ENCODE assay signal across 1 cellular context in the genomic region with DNA sequence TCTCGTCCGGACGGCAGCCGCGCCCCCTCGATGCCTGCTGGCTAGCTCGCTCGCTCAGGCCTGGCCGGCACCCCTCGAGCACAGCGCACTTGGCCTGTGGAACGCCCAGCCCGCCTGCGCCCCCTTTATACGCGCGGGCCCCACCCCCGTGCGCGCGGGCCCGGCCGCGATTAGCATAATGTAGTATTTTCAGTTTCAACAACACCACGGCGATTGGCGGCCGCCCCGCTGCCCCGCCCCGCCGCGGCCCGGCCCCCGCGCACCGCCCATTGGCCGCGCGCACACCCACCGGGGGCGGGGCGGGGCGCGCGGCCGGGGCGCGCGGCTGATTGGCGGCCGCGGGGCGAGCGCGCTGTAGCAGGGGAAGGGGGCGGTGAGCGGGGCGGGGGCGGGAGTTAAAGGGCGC.
TF ChIP-seq lines count a peak whose summit lies in the region.

A gene (minus strand): TSS at position 100 of the 406 bp plus-strand sequence. CDS start 319 bp downstream, outside the sequence.

TF ChIP-seq in HEK293, 187 proteins besides CTCF, POLR2A, EP300 and RAD21 (continued from another document):
- TF ChIP-seq, protein P1, sequence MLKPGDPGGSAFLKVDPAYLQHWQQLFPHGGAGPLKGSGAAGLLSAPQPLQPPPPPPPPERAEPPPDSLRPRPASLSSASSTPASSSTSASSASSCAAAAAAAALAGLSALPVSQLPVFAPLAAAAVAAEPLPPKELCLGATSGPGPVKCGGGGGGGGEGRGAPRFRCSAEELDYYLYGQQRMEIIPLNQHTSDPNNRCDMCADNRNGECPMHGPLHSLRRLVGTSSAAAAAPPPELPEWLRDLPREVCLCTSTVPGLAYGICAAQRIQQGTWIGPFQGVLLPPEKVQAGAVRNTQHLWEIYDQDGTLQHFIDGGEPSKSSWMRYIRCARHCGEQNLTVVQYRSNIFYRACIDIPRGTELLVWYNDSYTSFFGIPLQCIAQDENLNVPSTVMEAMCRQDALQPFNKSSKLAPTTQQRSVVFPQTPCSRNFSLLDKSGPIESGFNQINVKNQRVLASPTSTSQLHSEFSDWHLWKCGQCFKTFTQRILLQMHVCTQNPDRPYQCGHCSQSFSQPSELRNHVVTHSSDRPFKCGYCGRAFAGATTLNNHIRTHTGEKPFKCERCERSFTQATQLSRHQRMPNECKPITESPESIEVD (tag by site-specific recombination; IDR thresholded peaks at IDR 0.05) = no peak
- TF ChIP-seq ZNF138 (tag by site-specific recombination; IDR thresholded peaks at IDR 0.05; ENCODE audit: borderline replicate concordance) = no peak
- TF ChIP-seq, protein P2, sequence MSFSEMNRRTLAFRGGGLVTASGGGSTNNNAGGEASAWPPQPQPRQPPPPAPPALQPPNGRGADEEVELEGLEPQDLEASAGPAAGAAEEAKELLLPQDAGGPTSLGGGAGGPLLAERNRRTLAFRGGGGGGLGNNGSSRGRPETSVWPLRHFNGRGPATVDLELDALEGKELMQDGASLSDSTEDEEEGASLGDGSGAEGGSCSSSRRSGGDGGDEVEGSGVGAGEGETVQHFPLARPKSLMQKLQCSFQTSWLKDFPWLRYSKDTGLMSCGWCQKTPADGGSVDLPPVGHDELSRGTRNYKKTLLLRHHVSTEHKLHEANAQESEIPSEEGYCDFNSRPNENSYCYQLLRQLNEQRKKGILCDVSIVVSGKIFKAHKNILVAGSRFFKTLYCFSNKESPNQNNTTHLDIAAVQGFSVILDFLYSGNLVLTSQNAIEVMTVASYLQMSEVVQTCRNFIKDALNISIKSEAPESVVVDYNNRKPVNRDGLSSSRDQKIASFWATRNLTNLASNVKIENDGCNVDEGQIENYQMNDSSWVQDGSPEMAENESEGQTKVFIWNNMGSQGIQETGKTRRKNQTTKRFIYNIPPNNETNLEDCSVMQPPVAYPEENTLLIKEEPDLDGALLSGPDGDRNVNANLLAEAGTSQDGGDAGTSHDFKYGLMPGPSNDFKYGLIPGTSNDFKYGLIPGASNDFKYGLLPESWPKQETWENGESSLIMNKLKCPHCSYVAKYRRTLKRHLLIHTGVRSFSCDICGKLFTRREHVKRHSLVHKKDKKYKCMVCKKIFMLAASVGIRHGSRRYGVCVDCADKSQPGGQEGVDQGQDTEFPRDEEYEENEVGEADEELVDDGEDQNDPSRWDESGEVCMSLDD (tag by site-specific recombination; IDR thresholded peaks at IDR 0.05) = no peak
- TF ChIP-seq, protein P3, sequence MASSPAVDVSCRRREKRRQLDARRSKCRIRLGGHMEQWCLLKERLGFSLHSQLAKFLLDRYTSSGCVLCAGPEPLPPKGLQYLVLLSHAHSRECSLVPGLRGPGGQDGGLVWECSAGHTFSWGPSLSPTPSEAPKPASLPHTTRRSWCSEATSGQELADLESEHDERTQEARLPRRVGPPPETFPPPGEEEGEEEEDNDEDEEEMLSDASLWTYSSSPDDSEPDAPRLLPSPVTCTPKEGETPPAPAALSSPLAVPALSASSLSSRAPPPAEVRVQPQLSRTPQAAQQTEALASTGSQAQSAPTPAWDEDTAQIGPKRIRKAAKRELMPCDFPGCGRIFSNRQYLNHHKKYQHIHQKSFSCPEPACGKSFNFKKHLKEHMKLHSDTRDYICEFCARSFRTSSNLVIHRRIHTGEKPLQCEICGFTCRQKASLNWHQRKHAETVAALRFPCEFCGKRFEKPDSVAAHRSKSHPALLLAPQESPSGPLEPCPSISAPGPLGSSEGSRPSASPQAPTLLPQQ (tag by site-specific recombination; IDR thresholded peaks at IDR 0.05) = peak; percentile 93
- TF ChIP-seq ZNF791 (tag by site-specific recombination; IDR thresholded peaks at IDR 0.05) = no peak
- TF ChIP-seq ZNF366 (tag by site-specific recombination; conservative IDR thresholded peaks at IDR 0.05) = no peak
- TF ChIP-seq ZNF530 (tag by site-specific recombination; IDR thresholded peaks at IDR 0.05; ENCODE audit: low read depth) = no peak
- no peak for TF ChIP-seq HOXA7 (CRISPR knock-in tag; IDR thresholded peaks at IDR 0.05; ENCODE audit: borderline replicate concordance)
- TF ChIP-seq ZNF629 (tag by site-specific recombination; IDR thresholded peaks at IDR 0.05) = no peak
- TF ChIP-seq FEZF1 (tag by site-specific recombination; IDR thresholded peaks at IDR 0.05) = no peak
- TF ChIP-seq, protein P4, sequence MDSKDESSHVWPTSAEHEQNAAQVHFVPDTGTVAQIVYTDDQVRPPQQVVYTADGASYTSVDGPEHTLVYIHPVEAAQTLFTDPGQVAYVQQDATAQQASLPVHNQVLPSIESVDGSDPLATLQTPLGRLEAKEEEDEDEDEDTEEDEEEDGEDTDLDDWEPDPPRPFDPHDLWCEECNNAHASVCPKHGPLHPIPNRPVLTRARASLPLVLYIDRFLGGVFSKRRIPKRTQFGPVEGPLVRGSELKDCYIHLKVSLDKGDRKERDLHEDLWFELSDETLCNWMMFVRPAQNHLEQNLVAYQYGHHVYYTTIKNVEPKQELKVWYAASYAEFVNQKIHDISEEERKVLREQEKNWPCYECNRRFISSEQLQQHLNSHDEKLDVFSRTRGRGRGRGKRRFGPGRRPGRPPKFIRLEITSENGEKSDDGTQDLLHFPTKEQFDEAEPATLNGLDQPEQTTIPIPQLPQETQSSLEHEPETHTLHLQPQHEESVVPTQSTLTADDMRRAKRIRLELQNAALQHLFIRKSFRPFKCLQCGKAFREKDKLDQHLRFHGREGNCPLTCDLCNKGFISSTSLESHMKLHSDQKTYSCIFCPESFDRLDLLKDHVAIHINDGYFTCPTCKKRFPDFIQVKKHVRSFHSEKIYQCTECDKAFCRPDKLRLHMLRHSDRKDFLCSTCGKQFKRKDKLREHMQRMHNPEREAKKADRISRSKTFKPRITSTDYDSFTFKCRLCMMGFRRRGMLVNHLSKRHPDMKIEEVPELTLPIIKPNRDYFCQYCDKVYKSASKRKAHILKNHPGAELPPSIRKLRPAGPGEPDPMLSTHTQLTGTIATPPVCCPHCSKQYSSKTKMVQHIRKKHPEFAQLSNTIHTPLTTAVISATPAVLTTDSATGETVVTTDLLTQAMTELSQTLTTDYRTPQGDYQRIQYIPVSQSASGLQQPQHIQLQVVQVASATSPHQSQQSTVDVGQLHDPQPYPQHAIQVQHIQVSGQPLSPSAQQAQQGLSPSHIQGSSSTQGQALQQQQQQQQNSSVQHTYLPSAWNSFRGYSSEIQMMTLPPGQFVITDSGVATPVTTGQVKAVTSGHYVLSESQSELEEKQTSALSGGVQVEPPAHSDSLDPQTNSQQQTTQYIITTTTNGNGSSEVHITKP (tag by site-specific recombination; IDR thresholded peaks at IDR 0.05) = no peak
- no peak for TF ChIP-seq SCRT1 (tag by site-specific recombination; IDR thresholded peaks at IDR 0.05; ENCODE audit: borderline replicate concordance)
- no peak for TF ChIP-seq ZNF114 (tag by site-specific recombination; IDR thresholded peaks at IDR 0.05)
- TF ChIP-seq ZNF132 (tag by site-specific recombination; IDR thresholded peaks at IDR 0.05; ENCODE audit: borderline replicate concordance) = no peak
- peak; percentile 1; the same call in 1 of the 2 replicates for TF ChIP-seq KLF9 (tag by site-specific recombination; IDR thresholded peaks at IDR 0.05; ENCODE audit: low read depth)
- 0 out of 2 replicates have a peak, but pooled peaks have one; percentile 16 for TF ChIP-seq ZBTB20 (tag by site-specific recombination; IDR thresholded peaks at IDR 0.05)
- no peak for TF ChIP-seq ZNF10 (tag by site-specific recombination; IDR thresholded peaks at IDR 0.05)
- no peak for TF ChIP-seq SCRT2 (tag by site-specific recombination; IDR thresholded peaks at IDR 0.05)
- TF ChIP-seq, protein P5, sequence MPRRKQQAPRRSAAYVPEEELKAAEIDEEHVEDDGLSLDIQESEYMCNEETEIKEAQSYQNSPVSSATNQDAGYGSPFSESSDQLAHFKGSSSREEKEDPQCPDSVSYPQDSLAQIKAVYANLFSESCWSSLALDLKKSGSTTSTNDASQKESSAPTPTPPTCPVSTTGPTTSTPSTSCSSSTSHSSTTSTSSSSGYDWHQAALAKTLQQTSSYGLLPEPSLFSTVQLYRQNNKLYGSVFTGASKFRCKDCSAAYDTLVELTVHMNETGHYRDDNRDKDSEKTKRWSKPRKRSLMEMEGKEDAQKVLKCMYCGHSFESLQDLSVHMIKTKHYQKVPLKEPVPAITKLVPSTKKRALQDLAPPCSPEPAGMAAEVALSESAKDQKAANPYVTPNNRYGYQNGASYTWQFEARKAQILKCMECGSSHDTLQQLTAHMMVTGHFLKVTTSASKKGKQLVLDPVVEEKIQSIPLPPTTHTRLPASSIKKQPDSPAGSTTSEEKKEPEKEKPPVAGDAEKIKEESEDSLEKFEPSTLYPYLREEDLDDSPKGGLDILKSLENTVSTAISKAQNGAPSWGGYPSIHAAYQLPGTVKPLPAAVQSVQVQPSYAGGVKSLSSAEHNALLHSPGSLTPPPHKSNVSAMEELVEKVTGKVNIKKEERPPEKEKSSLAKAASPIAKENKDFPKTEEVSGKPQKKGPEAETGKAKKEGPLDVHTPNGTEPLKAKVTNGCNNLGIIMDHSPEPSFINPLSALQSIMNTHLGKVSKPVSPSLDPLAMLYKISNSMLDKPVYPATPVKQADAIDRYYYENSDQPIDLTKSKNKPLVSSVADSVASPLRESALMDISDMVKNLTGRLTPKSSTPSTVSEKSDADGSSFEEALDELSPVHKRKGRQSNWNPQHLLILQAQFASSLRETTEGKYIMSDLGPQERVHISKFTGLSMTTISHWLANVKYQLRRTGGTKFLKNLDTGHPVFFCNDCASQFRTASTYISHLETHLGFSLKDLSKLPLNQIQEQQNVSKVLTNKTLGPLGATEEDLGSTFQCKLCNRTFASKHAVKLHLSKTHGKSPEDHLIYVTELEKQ (tag by site-specific recombination; IDR thresholded peaks at IDR 0.05; ENCODE audit: borderline replicate concordance) = no peak
- peak; percentile 7; the same call in 1 of the 2 replicates for TF ChIP-seq ZXDB (tag by site-specific recombination; IDR thresholded peaks at IDR 0.05)
- no peak for TF ChIP-seq ZNF266 (tag by site-specific recombination; IDR thresholded peaks at IDR 0.05; ENCODE audit: low read depth)
- TF ChIP-seq, protein P6, sequence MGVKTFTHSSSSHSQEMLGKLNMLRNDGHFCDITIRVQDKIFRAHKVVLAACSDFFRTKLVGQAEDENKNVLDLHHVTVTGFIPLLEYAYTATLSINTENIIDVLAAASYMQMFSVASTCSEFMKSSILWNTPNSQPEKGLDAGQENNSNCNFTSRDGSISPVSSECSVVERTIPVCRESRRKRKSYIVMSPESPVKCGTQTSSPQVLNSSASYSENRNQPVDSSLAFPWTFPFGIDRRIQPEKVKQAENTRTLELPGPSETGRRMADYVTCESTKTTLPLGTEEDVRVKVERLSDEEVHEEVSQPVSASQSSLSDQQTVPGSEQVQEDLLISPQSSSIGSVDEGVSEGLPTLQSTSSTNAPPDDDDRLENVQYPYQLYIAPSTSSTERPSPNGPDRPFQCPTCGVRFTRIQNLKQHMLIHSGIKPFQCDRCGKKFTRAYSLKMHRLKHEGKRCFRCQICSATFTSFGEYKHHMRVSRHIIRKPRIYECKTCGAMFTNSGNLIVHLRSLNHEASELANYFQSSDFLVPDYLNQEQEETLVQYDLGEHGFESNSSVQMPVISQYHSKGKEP (tag by site-specific recombination; IDR thresholded peaks at IDR 0.05) = no peak
- no peak for TF ChIP-seq ZNF624 (tag by site-specific recombination; IDR thresholded peaks at IDR 0.05)
- TF ChIP-seq, protein P7, sequence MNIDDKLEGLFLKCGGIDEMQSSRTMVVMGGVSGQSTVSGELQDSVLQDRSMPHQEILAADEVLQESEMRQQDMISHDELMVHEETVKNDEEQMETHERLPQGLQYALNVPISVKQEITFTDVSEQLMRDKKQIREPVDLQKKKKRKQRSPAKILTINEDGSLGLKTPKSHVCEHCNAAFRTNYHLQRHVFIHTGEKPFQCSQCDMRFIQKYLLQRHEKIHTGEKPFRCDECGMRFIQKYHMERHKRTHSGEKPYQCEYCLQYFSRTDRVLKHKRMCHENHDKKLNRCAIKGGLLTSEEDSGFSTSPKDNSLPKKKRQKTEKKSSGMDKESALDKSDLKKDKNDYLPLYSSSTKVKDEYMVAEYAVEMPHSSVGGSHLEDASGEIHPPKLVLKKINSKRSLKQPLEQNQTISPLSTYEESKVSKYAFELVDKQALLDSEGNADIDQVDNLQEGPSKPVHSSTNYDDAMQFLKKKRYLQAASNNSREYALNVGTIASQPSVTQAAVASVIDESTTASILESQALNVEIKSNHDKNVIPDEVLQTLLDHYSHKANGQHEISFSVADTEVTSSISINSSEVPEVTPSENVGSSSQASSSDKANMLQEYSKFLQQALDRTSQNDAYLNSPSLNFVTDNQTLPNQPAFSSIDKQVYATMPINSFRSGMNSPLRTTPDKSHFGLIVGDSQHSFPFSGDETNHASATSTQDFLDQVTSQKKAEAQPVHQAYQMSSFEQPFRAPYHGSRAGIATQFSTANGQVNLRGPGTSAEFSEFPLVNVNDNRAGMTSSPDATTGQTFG (tag by site-specific recombination; IDR thresholded peaks at IDR 0.05; ENCODE audit: borderline replicate concordance) = no peak
- TF ChIP-seq MEIS1 (CRISPR knock-in tag; IDR thresholded peaks at IDR 0.05; ENCODE audit: borderline replicate concordance) = no peak
- no peak; the same call in 1 of the 2 replicates for TF ChIP-seq ZBTB7A (tag by site-specific recombination; IDR thresholded peaks at IDR 0.05; ENCODE audit: low read depth)
- TF ChIP-seq ZNF549 (tag by site-specific recombination; IDR thresholded peaks at IDR 0.05) = no peak
- no peak for TF ChIP-seq HOXD13 (CRISPR knock-in tag; IDR thresholded peaks at IDR 0.05; ENCODE audit: borderline replicate concordance)
- TF ChIP-seq ZNF555 (tag by site-specific recombination; conservative IDR thresholded peaks at IDR 0.05) = no peak
- TF ChIP-seq ZNF146 (tag by site-specific recombination; IDR thresholded peaks at IDR 0.05) = 0 out of 2 replicates have a peak, but pooled peaks have one; percentile 23
